ENCODE assay signal across 9 cellular contexts in the genomic region with DNA sequence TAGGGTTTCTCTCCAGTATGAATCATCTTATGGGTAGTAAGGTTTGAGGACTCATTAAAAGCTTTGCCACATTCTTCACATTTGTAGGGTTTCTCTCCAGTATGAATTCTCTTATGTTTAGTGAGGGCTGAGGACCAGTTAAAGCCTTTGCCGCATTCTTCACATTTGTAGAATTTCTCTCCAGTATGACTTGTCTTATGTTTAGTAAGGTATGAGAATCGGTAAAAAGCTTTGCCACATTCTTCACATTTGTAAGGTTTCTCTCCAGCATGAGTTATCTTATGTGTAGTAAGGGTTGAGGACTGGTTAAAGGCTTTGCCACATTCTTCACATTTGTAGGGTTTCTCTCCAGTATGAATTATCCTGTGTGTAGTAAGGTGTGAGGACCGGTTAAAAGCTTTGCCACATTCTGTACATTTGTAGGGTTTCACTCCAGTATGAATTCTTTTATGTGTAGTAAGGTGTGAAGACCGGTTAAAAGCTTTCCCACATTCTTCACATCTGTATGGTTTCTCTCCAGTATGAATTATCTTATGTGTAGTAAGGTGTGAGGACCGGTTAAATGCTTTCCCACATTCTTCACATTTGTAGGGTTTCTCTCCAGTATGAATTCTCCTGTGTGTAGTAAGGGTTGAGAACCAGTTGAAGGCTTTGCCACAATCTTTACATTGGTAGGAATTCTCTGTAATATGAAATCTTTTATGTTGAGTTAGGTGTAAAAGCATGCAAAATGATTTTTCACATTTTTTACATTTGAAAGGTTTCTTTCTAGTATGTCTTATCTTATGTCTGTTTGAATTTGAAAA. TPM values are rescaled to one million over a fixed set of nuclear protein-coding genes. Genes with fewer than 3 reads are reported as not detected.
DNase-seq lines count a peak whose midpoint lies in the region; ATAC-seq, FAIRE-seq and TF ChIP-seq lines count a peak whose summit lies in the region.
"Not testable (repeated sequence)": the region's sequence is repeated elsewhere in the genome, so short reads cannot be mapped to it uniquely, and the experiment has no call there.
"Had no signal": no experiment of that assay in that cellular context is flagged by ENCODE, and none has a peak within 500 bp of the region (broad histone marks: within the 10 kb centered on the region; RNA-seq: fewer than 3 reads in every experiment).

No MANE protein-coding gene starts in this region.

- H2AK5ac ChIP-seq in H1 (ENCODE audit: low read depth, low read length), result not testable (repeated sequence)

- H3K9me3 Mint-ChIP-seq in progenitor cell of endocrine pancreas (ENCODE audit: low read depth), result peaks cover 38% of the 10 kb centered on the region

- TSS peak; percentile 12 for BruUV-seq in A673 (replicated peaks; lab: Mats Ljungman, UMichigan)
- TSS peak; percentile 21 for BruUV-seq in GM12878 (replicated peaks; lab: Mats Ljungman, UMichigan)

- H3K4me2 ChIP-seq in GM12878 (ENCODE audit: control insufficient read depth, insufficient read depth); H1 (ENCODE audit: insufficient read depth in 1 of 2, low read depth in 2 of 2, low read length in 2 of 2): not testable (repeated sequence)

- H3K9me3 ChIP-seq in A673 (ENCODE audit: low read depth, low read length, poor library complexity, severe bottlenecking) (peaks cover 64% of the 10 kb centered on the region), H1 (ENCODE audit: insufficient read depth in 2 of 2, low read depth in 1 of 2, low read length in 1 of 2) (peaks cover 20 to 24% of the 10 kb centered on the region in 2 experiments), subcutaneous abdominal adipose tissue (ENCODE audit: control insufficient read depth in 5 of 5, low read length in 5 of 5) (peaks cover 5 to 41% (median 25%) of the 10 kb centered on the region in 5 donors)
- H3K9me3 ChIP-seq in GM12878 (replicated peaks; ENCODE audit: control insufficient read depth, insufficient read depth, low read length), result not testable (repeated sequence)

- H3K56ac ChIP-seq in H1 (replicated peaks; ENCODE audit: insufficient read length, low read depth, low read length), result not testable (repeated sequence)

- not testable (repeated sequence) for H2BK5ac ChIP-seq in H1 (ENCODE audit: low read depth, low read length)

- H2BK120ac ChIP-seq in H1 (replicated peaks; ENCODE audit: low read depth, low read length), result not testable (repeated sequence)

- not testable (repeated sequence) for H3K14ac ChIP-seq in H1 (ENCODE audit: insufficient read length)

- POLR2A ChIA-PET in A673 (lab: Charles Lee; ENCODE audit: low non-redundant PET); GM12878 (lab: Charles Lee); H1 (lab: Charles Lee; ENCODE audit: partially characterized antibody): not testable (repeated sequence)

- H3K27me3 ChIP-seq in A673 (replicated peaks; ENCODE audit: insufficient read depth, low read depth, low read length, poor library complexity); GM12878 (replicated peaks in 1 of 2; ENCODE audit: control insufficient read depth in 2 of 2, insufficient read depth in 2 of 2, low read length in 1 of 2); H1 (replicated peaks in 1 of 4; ENCODE audit: control insufficient read depth in 3 of 4, extremely low read depth in 1 of 4, insufficient read depth in 3 of 4, low read length in 3 of 4); subcutaneous abdominal adipose tissue (ENCODE audit: control insufficient read depth in 5 of 5, insufficient read depth in 4 of 5, low read length in 5 of 5): not testable (repeated sequence)

- not testable (repeated sequence) for H3K4me1 ChIP-seq in A673 (ENCODE audit: insufficient read depth, low read length, poor library complexity, severe bottlenecking); GM12878 (ENCODE audit: control insufficient read depth, insufficient read depth, low read length); H1 (replicated peaks in 1 of 4; ENCODE audit: control insufficient read depth in 3 of 4, insufficient read depth in 4 of 4, low read length in 3 of 4); subcutaneous abdominal adipose tissue (ENCODE audit: control insufficient read depth in 5 of 5, insufficient read depth in 5 of 5, low read length in 5 of 5)

- not testable (repeated sequence) for H2BK12ac ChIP-seq in H1 (ENCODE audit: low read depth, low read length)

- not testable (repeated sequence) for ATAC-seq in GM12878

- not testable (repeated sequence) for H3K79me1 ChIP-seq in H1 (ENCODE audit: low read depth, low read length)

- CTCF ChIA-PET in A673 (lab: Charles Lee); GM12878 (lab: Yijun Ruan, JAX); H1 (lab: Charles Lee; ENCODE audit: partially characterized antibody): not testable (repeated sequence)

- intact Hi-C loops in A673 (cut with micrococcal nuclease; ENCODE audit: unreplicated experiment); GM12878 (cut with micrococcal nuclease; ENCODE audit: unreplicated experiment): not testable (repeated sequence)

- RAD21 ChIA-PET in GM12878 (lab: Charles Lee; ENCODE audit: unreplicated experiment), result not testable (repeated sequence)

- not testable (repeated sequence) for H3K4ac ChIP-seq in H1 (replicated peaks; ENCODE audit: insufficient read length, low read depth, low read length)

- H3K36me3 Mint-ChIP-seq in progenitor cell of endocrine pancreas (ENCODE audit: insufficient read depth), result peaks cover 61% of the 10 kb centered on the region

- not testable (repeated sequence) for H3K23ac ChIP-seq in H1 (ENCODE audit: insufficient read length)

- in situ Hi-C loops in GM12878 (cut with MboI), result not testable (repeated sequence)

- not testable (repeated sequence) for H4K91ac ChIP-seq in H1 (replicated peaks; ENCODE audit: insufficient read length, low read length)

- not testable (repeated sequence) for H2BK20ac ChIP-seq in H1 (ENCODE audit: low read length)

- not testable (repeated sequence) for H3K27me3 Mint-ChIP-seq in progenitor cell of endocrine pancreas

- not testable (repeated sequence) for H4K8ac ChIP-seq in H1 (ENCODE audit: extremely low read depth, insufficient read depth, low read length)

- H3K18ac ChIP-seq in H1 (ENCODE audit: extremely low read depth, low read length), result not testable (repeated sequence)

- not testable (repeated sequence) for H4K20me1 ChIP-seq in GM12878 (ENCODE audit: control insufficient read depth, insufficient read depth); H1 (replicated peaks in 1 of 2; ENCODE audit: control insufficient read depth in 1 of 2, insufficient read depth in 2 of 2, low read length in 2 of 2)

- SMC1A ChIA-PET in GM12878 (lab: Charles Lee; ENCODE audit: uncharacterized antibody, unreplicated experiment), result not testable (repeated sequence)

- H3K27ac ChIP-seq in A673 (ENCODE audit: low read depth, low read length, poor library complexity, severe bottlenecking); GM12878 (ENCODE audit: control insufficient read depth, insufficient read depth); H1 (ENCODE audit: low read depth, low read length); subcutaneous abdominal adipose tissue (ENCODE audit: low read depth, low read length): not testable (repeated sequence)

- H3K9ac ChIP-seq in GM12878 (ENCODE audit: control insufficient read depth, insufficient read depth, low read length); H1 (replicated peaks in 1 of 4; ENCODE audit: extremely low read depth in 1 of 4, low read depth in 3 of 4, low read length in 3 of 4); subcutaneous abdominal adipose tissue (ENCODE audit: low read length in 5 of 5): not testable (repeated sequence)

- H3K79me2 ChIP-seq in GM12878 (ENCODE audit: control insufficient read depth, insufficient read depth, low read length); H1 (ENCODE audit: control insufficient read depth in 1 of 2, insufficient read depth in 2 of 2, low read length in 2 of 2): not testable (repeated sequence)

- H3K4me1 Mint-ChIP-seq in progenitor cell of endocrine pancreas (ENCODE audit: low read depth), result not testable (repeated sequence)

- TF ChIP-seq CTCF in A673 (conservative IDR thresholded peaks at IDR 0.05; ENCODE audit: low read depth, low read length); GM12878 (IDR thresholded peaks at IDR 0.05 in 2 of 3, conservative IDR thresholded peaks at IDR 0.05 in 1 of 3; ENCODE audit: control insufficient read depth in 2 of 3, extremely low read depth in 1 of 3, insufficient read depth in 1 of 3, low read depth in 3 of 3, low read length in 3 of 3); H1 (IDR thresholded peaks at IDR 0.05; ENCODE audit: control extremely low read depth in 1 of 3, insufficient read depth in 1 of 3, low read depth in 1 of 3, low read length in 3 of 3); progenitor cell of endocrine pancreas (IDR thresholded peaks at IDR 0.05; ENCODE audit: unreplicated experiment): not testable (repeated sequence)

- not testable (repeated sequence) for DNase-seq in A673 (ENCODE audit: low spot score); GM12878 (ENCODE audit: low read depth, low spot score); H1 (ENCODE audit: low read depth in 1 of 2, low spot score in 2 of 2); progenitor cell of endocrine pancreas (ENCODE audit: low spot score, unreplicated experiment)
- peak; percentile 19 for DNase-seq in MV-4-11 (lab: John Stamatoyannopoulos, UW)

- 96% methylated on average over 5 of the region's 5 CpGs for WGBS in GM12878 (ENCODE audit: insufficient coverage, insufficient replicate concordance, low lambda C conversion rate, missing lambda C conversion rate)
- WGBS in H1 (ENCODE audit: extremely low coverage in 1 of 2, insufficient coverage in 1 of 2, insufficient read length in 1 of 2, insufficient replicate concordance in 2 of 2, low coverage in 1 of 2, low lambda C conversion rate in 2 of 2, missing lambda C conversion rate in 1 of 2), 2 experiments, result 98% methylated on average over 5 of the region's 5 CpGs; no CpG with 5 or more reads in 1 of the 2 experiments

- not testable (repeated sequence) for H2BK15ac ChIP-seq in H1 (ENCODE audit: low read length)

- H3K4me3 ChIP-seq in A673 (ENCODE audit: low read depth, low read length, poor library complexity, severe bottlenecking); GM12878; H1 (ENCODE audit: extremely low read depth in 1 of 4, insufficient read depth in 2 of 4, low read depth in 3 of 4, low read length in 4 of 4): not testable (repeated sequence)
- H3K4me3 ChIP-seq in subcutaneous abdominal adipose tissue (ENCODE audit: low read depth in 1 of 5, low read length in 5 of 5), result peak overlapping the region in 4 of 5 donors; percentile 13 to 57 (median 44)

- H3K27ac Mint-ChIP-seq in progenitor cell of endocrine pancreas, result peak overlapping the region; percentile 51

- TF ChIP-seq EP300 in GM12878 (IDR thresholded peaks at IDR 0.05; ENCODE audit: borderline replicate concordance in 1 of 2, control insufficient read depth in 1 of 2, low read depth in 2 of 2, low read length in 2 of 2); H1 (IDR thresholded peaks at IDR 0.05; ENCODE audit: borderline replicate concordance in 1 of 2, low read depth in 2 of 2, low read length in 2 of 2): not testable (repeated sequence)

- H3K4me3 Mint-ChIP-seq in progenitor cell of endocrine pancreas (ENCODE audit: low read depth), result not testable (repeated sequence)

- FAIRE-seq in G401.6 (lab: Jason Lieb, UNC), result peak; percentile 8
- peak; percentile 88 for FAIRE-seq in GM12878 (lab: Jason Lieb, UNC)
- not testable (repeated sequence) for FAIRE-seq in H1 (lab: Jason Lieb, UNC)
- peak; percentile 21 for FAIRE-seq in islet of Langerhans (lab: Jason Lieb, UNC)

- TF ChIP-seq RAD21 in GM12878 (IDR thresholded peaks at IDR 0.05; ENCODE audit: insufficient read depth, low read depth, low read length); H1 (IDR thresholded peaks at IDR 0.05 in 1 of 2, conservative IDR thresholded peaks at IDR 0.05 in 1 of 2; ENCODE audit: low read depth in 2 of 2, low read length in 2 of 2): not testable (repeated sequence)

- H3K36me3 ChIP-seq in A673 (ENCODE audit: insufficient read depth, low read length, poor library complexity, severe bottlenecking) (peaks cover 18% of the 10 kb centered on the region), H1 (ENCODE audit: control insufficient read depth in 2 of 4, insufficient read depth in 4 of 4, low read length in 3 of 4) (peaks cover 3 to 55% (median 28%) of the 10 kb centered on the region in 4 experiments; a peak in 7 of 8 replicates), subcutaneous abdominal adipose tissue (ENCODE audit: control insufficient read depth in 5 of 5, insufficient read depth in 5 of 5, low read length in 5 of 5) (peaks cover 9 to 38% (median 16%) of the 10 kb centered on the region in 5 donors)
- not testable (repeated sequence) for H3K36me3 ChIP-seq in GM12878 (ENCODE audit: control insufficient read depth in 2 of 2, insufficient read depth in 2 of 2, low read length in 1 of 2)

- H4K5ac ChIP-seq in H1 (ENCODE audit: insufficient read length, low read depth, low read length), result not testable (repeated sequence)

- not testable (repeated sequence) for H2AFZ ChIP-seq in GM12878 (ENCODE audit: control insufficient read depth, low read depth, low read length); H1 (ENCODE audit: low read length)

- not testable (repeated sequence) for TF ChIP-seq POLR2A in GM12878 (IDR thresholded peaks at IDR 0.05; ENCODE audit: low read depth, low read length); H1 (IDR thresholded peaks at IDR 0.05; ENCODE audit: control extremely low read depth in 1 of 2, low read depth in 2 of 2, low read length in 2 of 2)

- not testable (repeated sequence) for H3K23me2 ChIP-seq in H1 (ENCODE audit: low read depth, low read length)

RNA-seq across cellular contexts. Expression of a gene that starts 40.2 kb away (rescaled TPM):
- total RNA-seq in A673 (2021), result 14.6 and 19.2 TPM in 2 replicates
- 51.1 and 61.4 TPM in 2 replicates for total RNA-seq in GM12878 (2013; cell fraction: nucleolus; rRNA removed)
- 8.9 and 11.8 TPM in 2 replicates for total RNA-seq in GM12878 (2014; rRNA removed)
- 15.9 and 18.2 TPM in 2 replicates for total RNA-seq in GM12878 (2014; rRNA removed; fragmentation: Illumina TruSeq; extraction: Trizol)
- total RNA-seq in GM12878 (2021), result 14.6 and 15.4 TPM in 2 replicates
- polyA plus RNA-seq in GM12878 (2011; ENCODE audit: low read depth), result 3.6 TPM
- polyA plus RNA-seq in GM12878 (2011; rRNA removed), result 14.1 and 22.8 TPM in 2 replicates
- 4.7 and 5.1 TPM in 2 replicates for polyA plus RNA-seq in GM12878 (2011; cell fraction: cytosol; rRNA removed)
- 7.2 and 7.7 TPM in 2 replicates for polyA plus RNA-seq in GM12878 (2011; cell fraction: nucleus; rRNA removed)
- 3.8 and 3.9 TPM in 2 replicates for polyA plus RNA-seq in GM12878 (2012)
- polyA plus RNA-seq in GM12878 (2014; fragmentation: Illumina TruSeq; extraction: Trizol), result 14.7 and 20.7 TPM in 2 replicates
- 1 to 10 TPM; 3.0 to 3.4 TPM for polyA plus RNA-seq in GM12878 (2014; fragmentation: Nextera tagmentation; extraction: Ambion mirVana)
- polyA plus RNA-seq in GM12878 (2014; rRNA removed), result 5.7 and 7.0 TPM in 2 replicates
- 1 to 10 TPM; 9.0 to 9.9 TPM for polyA plus RNA-seq in GM12878 (2016; fragmentation: Nextera tagmentation; extraction: Ambion mirVana)
- polyA minus RNA-seq in GM12878 (2011; rRNA and poly(A)+ RNA removed), result 11.5 and 18.3 TPM in 2 replicates
- 6.3 and 8.2 TPM in 2 replicates for polyA minus RNA-seq in GM12878 (2011; cell fraction: cytosol; rRNA and poly(A)+ RNA removed)
- polyA minus RNA-seq in GM12878 (2011; cell fraction: nucleus; rRNA and poly(A)+ RNA removed), result 5.9 and 13.2 TPM in 2 replicates
- total RNA-seq in H1 (2021; fragmentation: NEBNext Ultra II Directional; extraction: Animal tissue kit (Norgen Biotek cat#: 25700)), result 30.8 and 34.5 TPM in 2 replicates
- 3.1 and 4.9 TPM in 2 replicates for polyA plus RNA-seq in H1 (2011; rRNA removed)
- 6.0 TPM for polyA plus RNA-seq in H1 (2011; cell fraction: cytosol; rRNA removed)
- 4.8 TPM for polyA plus RNA-seq in H1 (2011; cell fraction: nucleus; rRNA removed)
- polyA plus RNA-seq in H1 (2012, experiment 1 of 2), result 12.8 to 19.8 TPM (median 14.7 TPM) in 4 replicates
- 1.1 TPM for polyA plus RNA-seq in H1 (2012, experiment 2 of 2)
- polyA plus RNA-seq in H1 (2013, experiment 1 of 2), result 17.6 TPM
- 16.1 TPM for polyA plus RNA-seq in H1 (2013, experiment 2 of 2)
- 20.6 and 40.1 TPM in 2 replicates for polyA minus RNA-seq in H1 (2011; rRNA and poly(A)+ RNA removed)
- polyA minus RNA-seq in H1 (2011; cell fraction: cytosol; rRNA and poly(A)+ RNA removed), result 23.3 TPM
- 44.2 TPM for polyA minus RNA-seq in H1 (2011; cell fraction: nucleus; rRNA and poly(A)+ RNA removed)
- 33.3 and 34.7 TPM in 2 replicates for total RNA-seq in progenitor cell of endocrine pancreas
- polyA plus RNA-seq: A549 had no signal
